ENCODE assay signal across 2 cellular contexts in the genomic region with DNA sequence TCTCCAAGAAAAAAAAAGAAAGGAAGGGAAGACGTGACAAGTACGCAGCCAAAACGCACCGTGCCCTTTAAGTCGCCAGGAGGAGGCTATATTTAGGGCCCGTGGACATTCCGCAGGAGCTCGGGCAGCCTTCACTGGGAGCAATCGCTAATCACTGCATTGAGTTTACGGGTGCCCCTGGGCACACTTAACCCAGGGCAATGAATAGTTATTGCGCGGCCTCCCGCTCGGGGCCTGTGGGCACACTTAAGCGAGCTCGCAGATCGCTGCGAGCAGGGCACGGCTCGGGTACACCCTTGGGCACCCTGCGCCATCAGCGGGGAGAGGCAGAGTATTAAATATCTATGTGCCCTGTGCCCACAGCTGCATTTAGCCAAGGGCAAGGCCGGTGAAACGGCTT.
"Had no signal": no experiment of that assay in that cellular context is flagged by ENCODE, and none has a peak within 500 bp of the region (broad histone marks: within the 10 kb centered on the region; RNA-seq: fewer than 3 reads in every experiment).

No MANE protein-coding gene starts in this region.

- H3K4me3 Mint-ChIP-seq: natural killer cell treated with Interleukin-12 subunit alpha and Interleukin-12 subunit beta and Interleukin-15 and Interleukin-18, amount 100 ng/mL, for 72 hours had no signal

- H3K9me3 Mint-ChIP-seq: natural killer cell treated with Interleukin-12 subunit alpha and Interleukin-12 subunit beta and Interleukin-15 and Interleukin-18, amount 100 ng/mL, for 72 hours had no signal

- DNase-seq: cortex of kidney had no signal

- H3K27ac Mint-ChIP-seq: natural killer cell treated with Interleukin-12 subunit alpha and Interleukin-12 subunit beta and Interleukin-15 and Interleukin-18, amount 100 ng/mL, for 72 hours had no signal

- H3K36me3 Mint-ChIP-seq: natural killer cell treated with Interleukin-12 subunit alpha and Interleukin-12 subunit beta and Interleukin-15 and Interleukin-18, amount 100 ng/mL, for 72 hours had no signal
